Comparison of ENCODE assay signal across 10 cellular contexts in the genomic region with DNA sequence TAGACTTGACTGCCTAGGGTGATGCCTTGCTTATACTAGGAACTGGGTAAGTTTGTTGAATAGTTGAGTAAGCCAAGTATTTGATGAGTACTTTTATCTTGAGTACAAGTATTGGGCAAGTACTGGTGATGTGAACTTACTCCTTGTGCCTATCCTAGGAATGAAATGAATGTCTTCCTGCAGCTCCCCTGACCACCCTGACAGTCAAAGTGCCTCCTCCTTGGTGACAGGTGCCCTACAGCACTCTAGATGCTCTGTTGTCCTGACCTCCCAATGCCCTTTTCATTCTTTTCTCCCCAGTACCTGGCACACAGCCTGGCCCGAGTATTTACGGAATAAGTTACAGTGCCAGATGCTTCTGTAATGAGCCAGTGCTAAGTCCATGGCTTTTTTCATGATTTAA. TPM values are rescaled to one million over a fixed set of nuclear protein-coding genes. Genes with fewer than 3 reads are reported as not detected.
A peak's percentile ranks its signal among the peaks of the same experiment; 100 is the strongest.
DNase-seq lines count a peak whose midpoint lies in the region; ATAC-seq, FAIRE-seq and TF ChIP-seq lines count a peak whose summit lies in the region.
"Had no signal": no experiment of that assay in that cellular context is flagged by ENCODE, and none has a peak within 500 bp of the region (broad histone marks: within the 10 kb centered on the region; RNA-seq: fewer than 3 reads in every experiment).

No MANE protein-coding gene starts in this region.

- ATAC-seq in lower lobe of right lung (peak; percentile 76 to 90), HG02678 (IDR thresholded peaks at IDR 0.05; ENCODE audit: unreplicated experiment) (no peak)

- FAIRE-seq in bronchial epithelial cell (lab: Jason Lieb, UNC) (no peak), RCC 7860 (lab: Jason Lieb, UNC) (no peak)
- FAIRE-seq: colon had no signal

- intact Hi-C loops in lower lobe of right lung (cut with DNase I) = no loop called here

- H3K4me1 ChIP-seq in lower lobe of right lung = peaks cover 15% of the 10 kb centered on the region
- H3K4me1 ChIP-seq: BLaER1 treated with 17β-estradiol and CSF1 and Interleukin-3, amounts not matched to agents 10 nM and 100 nM had no signal

- H3K27me3 ChIP-seq in bronchial epithelial cell (ENCODE audit: control insufficient read depth, insufficient read depth, low read length) = no peaks in the 10 kb centered on the region
- no peaks in the 10 kb centered on the region for H3K27me3 ChIP-seq in lower lobe of right lung (ENCODE audit: low read depth)
- H3K27me3 ChIP-seq: BLaER1 treated with 17β-estradiol and CSF1 and Interleukin-3, amounts not matched to agents 10 nM and 100 nM had no signal

- H3K4me3 ChIP-seq in bronchial epithelial cell (ENCODE audit: low read depth, low read length) = no peak overlapping the region
- no peak overlapping the region for H3K4me3 ChIP-seq in lower lobe of right lung
- H3K4me3 ChIP-seq: BLaER1 treated with 17β-estradiol and CSF1 and Interleukin-3, amounts not matched to agents 10 nM and 100 nM had no signal

- TF ChIP-seq CTCF in bronchial epithelial cell (IDR thresholded peaks at IDR 0.05; ENCODE audit: insufficient read depth, low read length, severe bottlenecking) (no peak), lower lobe of right lung (IDR thresholded peaks at IDR 0.05) (no peak)

- DNase-seq in AG08395 (ENCODE audit: low spot score) (peak; percentile 52), NCI-H1092 treated with DMSO at 0.1 percent for 48 hours (lab: John Stamatoyannopoulos, UW) (peak; percentile 86), bronchial epithelial cell (ENCODE audit: low read depth) (peak; percentile 53), lower lobe of right lung (no peak), RCC 7860 (ENCODE audit: low spot score) (no peak), amygdala (lab: John Stamatoyannopoulos, UW) (no peak), GDM1 (lab: John Stamatoyannopoulos, UW) (no peak)

- H3K9me3 ChIP-seq in lower lobe of right lung = no peaks in the 10 kb centered on the region
- H3K9me3 ChIP-seq: BLaER1 treated with 17β-estradiol and CSF1 and Interleukin-3, amounts not matched to agents 10 nM and 100 nM had no signal

- peak overlapping the region; percentile 32 for H3K27ac ChIP-seq in lower lobe of right lung
- H3K27ac ChIP-seq: BLaER1 treated with 17β-estradiol and CSF1 and Interleukin-3, amounts not matched to agents 10 nM and 100 nM had no signal

- peaks cover 14% of the 10 kb centered on the region for H3K36me3 ChIP-seq in bronchial epithelial cell (ENCODE audit: control insufficient read depth, insufficient read depth, low read length)
- H3K36me3 ChIP-seq in lower lobe of right lung = peaks cover 41% of the 10 kb centered on the region

RNA-seq across cellular contexts. Expression of a gene that starts 25.5 kb away (rescaled TPM):
- total RNA-seq in bronchial epithelial cell = 5.8 and 11.3 TPM in 2 replicates
- 25.7 TPM for total RNA-seq in lower lobe of right lung

Comparison
In these comparisons a context has a peak if more than half of its experiments do, and no peak if none do; other contexts are left out.
1. DNase-seq: peak in AG08395 (single experiment), NCI-H1092 treated with DMSO at 0.1 percent for 48 hours (single experiment) and bronchial epithelial cell (single experiment); none in lower lobe of right lung (single experiment), RCC 7860 (single experiment), amygdala (0 of 56) and GDM1 (single experiment).